16 cellular contexts compared by ENCODE assay signal in the genomic region with DNA sequence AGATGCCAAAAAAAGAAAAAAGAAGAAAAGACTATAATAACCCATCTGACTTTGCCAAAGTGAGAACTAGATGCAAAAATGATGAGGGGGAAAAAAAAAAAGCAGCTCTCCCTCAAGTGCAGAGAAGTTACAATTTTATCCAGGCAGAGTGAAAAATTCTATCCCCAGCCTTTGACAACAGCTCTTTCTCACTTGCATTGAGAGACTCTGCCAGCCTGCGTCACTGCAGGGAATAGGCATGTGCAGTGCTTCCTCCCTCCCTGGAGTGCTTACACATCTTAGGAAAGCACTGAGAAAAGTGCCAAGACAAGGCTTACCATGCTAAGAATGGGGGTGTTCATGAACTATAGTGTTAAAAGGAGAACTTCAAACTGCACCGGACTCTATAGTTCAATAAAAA.
A peak's percentile ranks its signal among the peaks of the same experiment; 100 is the strongest.
DNase-seq lines count a peak whose midpoint lies in the region; ATAC-seq and TF ChIP-seq lines count a peak whose summit lies in the region.
"Had no signal": no experiment of that assay in that cellular context is flagged by ENCODE, and none has a peak within 500 bp of the region (broad histone marks: within the 10 kb centered on the region; RNA-seq: fewer than 3 reads in every experiment).

No MANE protein-coding gene starts in this region.

- no TSS peak for BruUV-seq in MCF 10A (replicated peaks; lab: Mats Ljungman, UMichigan)

- H3K4me3 Mint-ChIP-seq in MCF 10A (ENCODE audit: unreplicated experiment): no peak overlapping the region

- no peak for ATAC-seq in GM19035 (IDR thresholded peaks at IDR 0.05; ENCODE audit: unreplicated experiment)
- ATAC-seq: PC-3 had no signal

- peaks cover 11% of the 10 kb centered on the region for H3K27me3 Mint-ChIP-seq in MCF 10A (ENCODE audit: insufficient read depth, unreplicated experiment)

- H3K27ac Mint-ChIP-seq in MCF 10A (ENCODE audit: low read depth, unreplicated experiment): no peak overlapping the region

- no peak for TF ChIP-seq CTCF in MCF 10A (IDR thresholded peaks at IDR 0.05; ENCODE audit: unreplicated experiment)

- CTCF ChIA-PET in MCF 10A (lab: Yijun Ruan, JAX): interaction anchor here (0.7 kb wide), 1 partner anchor 52 kb away, joined by 3 read pairs; no protein-coding TSS in a partner anchor

- POLR2A ChIA-PET in MCF 10A (lab: Yijun Ruan, JAX): no interaction called here

- intact Hi-C loops in MCF 10A (cut with micrococcal nuclease): no loop called here

- no peaks in the 10 kb centered on the region for H3K36me3 Mint-ChIP-seq in MCF 10A (ENCODE audit: insufficient read depth, unreplicated experiment)

- peak; percentile 5 for DNase-seq in Daoy (ENCODE audit: low read depth)
- peak in 34 of 58 donors; percentile 0 to 47 (median 20) for DNase-seq in anterior cingulate cortex (lab: John Stamatoyannopoulos, UW)
- DNase-seq in medulla oblongata (ENCODE audit: extremely low spot score): peak; percentile 46
- DNase-seq in retina: peak; percentile 23
- no peak for DNase-seq in GM19240 (ENCODE audit: insufficient read length, low spot score)
- DNase-seq in MCF 10A (ENCODE audit: unreplicated experiment): no peak
- no peak for DNase-seq in effector CD4-positive, alpha-beta T cell
- DNase-seq: Caco-2, GOT3, KBM-7, NCI-H1092, NCI-H1694, NCI-H2107, NCI-H345, PC-3 had no signal

- no peaks in the 10 kb centered on the region for H3K4me1 Mint-ChIP-seq in MCF 10A (ENCODE audit: insufficient read depth, unreplicated experiment)

- no peaks in the 10 kb centered on the region for H3K9me3 Mint-ChIP-seq in MCF 10A (ENCODE audit: unreplicated experiment)

Comparison
In these comparisons a context has a peak if more than half of its experiments do, and no peak if none do; other contexts are left out.
1. DNase-seq: peak in Daoy (single experiment), anterior cingulate cortex (34 of 58), medulla oblongata (single experiment) and retina (single experiment); none in GM19240 (single experiment), MCF 10A (single experiment) and effector CD4-positive, alpha-beta T cell (single experiment).